14 cellular contexts compared by ENCODE assay signal in genomic region chr5:149406979-149407306, GRCh38. TPM values are rescaled to one million over a fixed set of nuclear protein-coding genes. Genes with fewer than 3 reads are reported as not detected.
DNase-seq lines count a peak whose midpoint lies in the region; ATAC-seq and TF ChIP-seq lines count a peak whose summit lies in the region.
"Had no signal": no experiment of that assay in that cellular context is flagged by ENCODE, and none has a peak within 500 bp of the region (broad histone marks: within the 10 kb centered on the region; RNA-seq: fewer than 3 reads in every experiment).

No MANE protein-coding gene starts in this region.

- no peaks in the 10 kb centered on the region for H3K36me3 Mint-ChIP-seq in WTC11

- H3K4me1 ChIP-seq in esophagus squamous epithelium: peaks cover 0 to 32% (median 3%) of the 10 kb centered on the region in 3 donors
- H3K4me1 ChIP-seq in muscle layer of duodenum (ENCODE audit: control insufficient read depth in 1 of 2, insufficient read depth in 2 of 2, low read length in 2 of 2): peaks cover 0 to 11% of the 10 kb centered on the region in 2 donors
- H3K4me1 ChIP-seq in tibial artery: peaks cover 0 to 43% (median 31%) of the 10 kb centered on the region in 4 donors

- H3K36me3 ChIP-seq in esophagus squamous epithelium (peaks cover 0 to 10% (median 7%) of the 10 kb centered on the region in 3 donors), muscle layer of duodenum (ENCODE audit: control insufficient read depth in 1 of 2, insufficient read depth in 2 of 2, low read length in 2 of 2) (peaks cover 9 to 25% of the 10 kb centered on the region in 2 donors), tibial artery (peaks cover 46 to 48% (median 47%) of the 10 kb centered on the region in 3 donors)

- no peaks in the 10 kb centered on the region for H3K27me3 Mint-ChIP-seq in WTC11 (ENCODE audit: low read depth)

- H3K9me3 Mint-ChIP-seq in WTC11: no peaks in the 10 kb centered on the region

- H3K4me3 ChIP-seq in esophagus squamous epithelium: peak overlapping the region; percentile 24 to 66 (median 52)
- peak overlapping the region; percentile 76 to 84 for H3K4me3 ChIP-seq in muscle layer of duodenum (ENCODE audit: low read depth in 1 of 2, low read length in 2 of 2)
- H3K4me3 ChIP-seq in tibial artery: peak overlapping the region; percentile 66 to 94

- WGBS in esophagus squamous epithelium, 2 donors: 27 to 33% methylated on average over 1 of the region's 4 CpGs

- H3K9me3 ChIP-seq in esophagus squamous epithelium: no peaks in the 10 kb centered on the region
- H3K9me3 ChIP-seq in muscle layer of duodenum (ENCODE audit: control insufficient read depth in 1 of 2, low read length in 2 of 2): no peaks in the 10 kb centered on the region
- no peaks in the 10 kb centered on the region for H3K9me3 ChIP-seq in tibial artery

- TF ChIP-seq CTCF in WTC11 (IDR thresholded peaks at IDR 0.05) (no peak), esophagus squamous epithelium (IDR thresholded peaks at IDR 0.05) (no peak), tibial artery (IDR thresholded peaks at IDR 0.05) (no peak)

- DNase-seq in WTC11 (ENCODE audit: low spot score): no peak
- no peak for DNase-seq in esophagus squamous epithelium (lab: John Stamatoyannopoulos, UW)
- no peak for DNase-seq in tibial artery
- DNase-seq in AML-193 (lab: John Stamatoyannopoulos, UW): no peak
- no peak for DNase-seq in NCI-H2107 treated with DMSO at 0.1 percent for 48 hours (lab: John Stamatoyannopoulos, UW; ENCODE audit: unreplicated experiment)
- DNase-seq in NCI-H510A (lab: John Stamatoyannopoulos, UW): no peak
- DNase-seq: activated T-cell treated with anti-CD3 and anti-CD28 coated beads, Interleukin-2, amount 50 U/mL, for 1 hour; DMS53; stimulated activated CD4-positive, alpha-beta T cell treated with anti-CD3 and anti-CD28 coated beads, Interleukin-12 subunit alpha, Interleukin-12 subunit beta, amount 100 ng/mL, for 4 hours had no signal

- TF ChIP-seq POLR2A in esophagus squamous epithelium (IDR thresholded peaks at IDR 0.05): no peak

- H3K4me3 Mint-ChIP-seq in WTC11: no peak overlapping the region

- CTCF ChIA-PET in WTC11 (lab: Charles Lee): interaction anchor here (0.8 to 5.7 kb wide), 8 partner anchors 15 to 40 kb away, joined by 3 to 45 read pairs (median 8); no protein-coding TSS in a partner anchor

- ATAC-seq in WTC11 (no peak), GM18861 (IDR thresholded peaks at IDR 0.05; ENCODE audit: unreplicated experiment) (no peak)
- ATAC-seq: Panc1 had no signal

- H3K27ac ChIP-seq in esophagus squamous epithelium (peak overlapping the region; percentile 69 to 94 (median 88)), muscle layer of duodenum (ENCODE audit: low read length) (peak overlapping the region; percentile 99), tibial artery (peak overlapping the region; percentile 90 to 98)

- peaks cover 43% of the 10 kb centered on the region for H3K4me1 Mint-ChIP-seq in WTC11

- intact Hi-C loops in esophagus squamous epithelium (cut with DNase I) (no loop called here), tibial artery (cut with DNase I; ENCODE audit: low total_unique reads) (loop anchor here (2.0 kb wide), 1 partner anchor 24 kb away; no protein-coding TSS in a partner anchor)

- H3K27ac Mint-ChIP-seq in WTC11: peak overlapping the region; percentile 38; the same call in 1 of the 2 replicates

- H3K27me3 ChIP-seq in esophagus squamous epithelium (peaks cover 0 to 4% (median 0%) of the 10 kb centered on the region in 4 donors), muscle layer of duodenum (ENCODE audit: low read depth, low read length) (no peaks in the 10 kb centered on the region), tibial artery (no peaks in the 10 kb centered on the region)

- POLR2A ChIA-PET in WTC11 (lab: Charles Lee): no interaction called here

TF ChIP-seq in WTC11, 78 proteins besides CTCF, POLR2A, EP300 and RAD21:
- no peak for TF ChIP-seq ZNF121 (CRISPR knock-in tag; IDR thresholded peaks at IDR 0.05)
- no peak for TF ChIP-seq ZNF219 (CRISPR knock-in tag; IDR thresholded peaks at IDR 0.05; ENCODE audit: borderline replicate concordance)
- no peak for TF ChIP-seq JUN (CRISPR knock-in tag; IDR thresholded peaks at IDR 0.05)
- no peak for TF ChIP-seq NFATC4 (CRISPR knock-in tag; IDR thresholded peaks at IDR 0.05)
- no peak for TF ChIP-seq E2F1 (CRISPR knock-in tag; IDR thresholded peaks at IDR 0.05)
- TF ChIP-seq GTF2I (CRISPR knock-in tag; conservative IDR thresholded peaks at IDR 0.05): no peak
- TF ChIP-seq FOXJ3 (CRISPR knock-in tag; IDR thresholded peaks at IDR 0.05; ENCODE audit: borderline replicate concordance): no peak
- TF ChIP-seq RORB (CRISPR knock-in tag; IDR thresholded peaks at IDR 0.05): no peak
- no peak for TF ChIP-seq ZNF281 (CRISPR knock-in tag; IDR thresholded peaks at IDR 0.05)
- no peak for TF ChIP-seq SOX15 (CRISPR knock-in tag; IDR thresholded peaks at IDR 0.05)
- TF ChIP-seq ZNF671 (CRISPR knock-in tag; IDR thresholded peaks at IDR 0.05): no peak
- no peak for TF ChIP-seq NR2C2 (CRISPR knock-in tag; IDR thresholded peaks at IDR 0.05)
- TF ChIP-seq FOXP1 (CRISPR knock-in tag; IDR thresholded peaks at IDR 0.05; ENCODE audit: borderline replicate concordance): no peak
- no peak for TF ChIP-seq E2F5 (CRISPR knock-in tag; IDR thresholded peaks at IDR 0.05)
- TF ChIP-seq ZNF423 (CRISPR knock-in tag; IDR thresholded peaks at IDR 0.05): no peak
- no peak for TF ChIP-seq JAZF1 (CRISPR knock-in tag; IDR thresholded peaks at IDR 0.05)
- TF ChIP-seq, protein P1, sequence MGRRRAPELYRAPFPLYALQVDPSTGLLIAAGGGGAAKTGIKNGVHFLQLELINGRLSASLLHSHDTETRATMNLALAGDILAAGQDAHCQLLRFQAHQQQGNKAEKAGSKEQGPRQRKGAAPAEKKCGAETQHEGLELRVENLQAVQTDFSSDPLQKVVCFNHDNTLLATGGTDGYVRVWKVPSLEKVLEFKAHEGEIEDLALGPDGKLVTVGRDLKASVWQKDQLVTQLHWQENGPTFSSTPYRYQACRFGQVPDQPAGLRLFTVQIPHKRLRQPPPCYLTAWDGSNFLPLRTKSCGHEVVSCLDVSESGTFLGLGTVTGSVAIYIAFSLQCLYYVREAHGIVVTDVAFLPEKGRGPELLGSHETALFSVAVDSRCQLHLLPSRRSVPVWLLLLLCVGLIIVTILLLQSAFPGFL (CRISPR knock-in tag; IDR thresholded peaks at IDR 0.05; ENCODE audit: borderline replicate concordance): no peak

RNA-seq across cellular contexts. Expression of gene IL17B, which starts 27.9 kb away (rescaled TPM):
- total RNA-seq in WTC11 (2021) (not detected in 3 replicates), esophagus squamous epithelium (1 to 10 TPM in 3 of 4 donors, not detected in 1; 2.0 to 2.5 (median 2.1) TPM)
- total RNA-seq: M059J, mesenteric fat pad had no signal

RNA-seq across cellular contexts. Expression of gene PCYOX1L, which starts 49.1 kb away (rescaled TPM):
- 8.1 to 19.2 TPM (median 17.2 TPM) in 3 replicates for total RNA-seq in WTC11 (2021)
- total RNA-seq in esophagus squamous epithelium: 1 to 10 TPM; 2.1 to 4.6 (median 3.1) TPM
